In genomic region chr10:35040761-35041501, GRCh38 we compare ENCODE assay signal across 1 cellular context.
TF ChIP-seq lines count a peak whose summit lies in the region.

No MANE protein-coding gene starts in this region.

TF ChIP-seq in HepG2, 621 proteins besides CTCF, POLR2A, EP300 and RAD21 (continued from another document):
- TF ChIP-seq ZNF609 (CRISPR knock-in tag; IDR thresholded peaks at IDR 0.05; ENCODE audit: borderline replicate concordance) (no peak), CC2D1A (CRISPR knock-in tag; IDR thresholded peaks at IDR 0.05) (no peak), ZNF772 (CRISPR knock-in tag; IDR thresholded peaks at IDR 0.05) (no peak), ZNF773 (CRISPR knock-in tag; IDR thresholded peaks at IDR 0.05; ENCODE audit: borderline replicate concordance) (no peak), ZFP41 (CRISPR knock-in tag; IDR thresholded peaks at IDR 0.05; ENCODE audit: borderline replicate concordance) (no peak), THRA (CRISPR knock-in tag; IDR thresholded peaks at IDR 0.05; ENCODE audit: borderline replicate concordance) (no peak), BRCA1 (CRISPR knock-in tag; IDR thresholded peaks at IDR 0.05) (no peak), ZBTB46 (CRISPR knock-in tag; IDR thresholded peaks at IDR 0.05; ENCODE audit: borderline replicate concordance) (no peak), NFKBIZ (CRISPR knock-in tag; IDR thresholded peaks at IDR 0.05) (no peak), ZC3H4 (CRISPR knock-in tag; IDR thresholded peaks at IDR 0.05; ENCODE audit: borderline replicate concordance) (no peak), E2F5 (CRISPR knock-in tag; conservative IDR thresholded peaks at IDR 0.05) (no peak), ZNF883 (CRISPR knock-in tag; IDR thresholded peaks at IDR 0.05; ENCODE audit: not compliant biosample characterization) (no peak)
